ENCODE assay signal across 12 cellular contexts in genomic region chr4:53346920-53347852, GRCh38. TPM values are rescaled to one million over a fixed set of nuclear protein-coding genes. Genes with fewer than 3 reads are reported as not detected.
DNase-seq lines count a peak whose midpoint lies in the region; ATAC-seq and TF ChIP-seq lines count a peak whose summit lies in the region.
"Had no signal": no experiment of that assay in that cellular context is flagged by ENCODE, and none has a peak within 500 bp of the region (broad histone marks: within the 10 kb centered on the region; RNA-seq: fewer than 3 reads in every experiment).

No MANE protein-coding gene starts in this region.

- ATAC-seq in GM19395 (IDR thresholded peaks at IDR 0.05; ENCODE audit: unreplicated experiment), result no peak

- POLR2A ChIA-PET in BJ (lab: Charles Lee), result no interaction called here

- no peaks in the 10 kb centered on the region for H3K36me3 ChIP-seq in BJ (ENCODE audit: control insufficient read depth, insufficient read depth, low read length)

- CTCF ChIA-PET in BJ (lab: Yijun Ruan, JAX), result interaction anchor here (0.7 to 1.8 kb wide), 3 partner anchors 8 to 13 kb away, joined by 3 to 5 read pairs (median 3); no protein-coding TSS in a partner anchor

- H3K4me3 ChIP-seq in BJ (ENCODE audit: low read depth, low read length), result no peak overlapping the region

- H3K27me3 ChIP-seq in BJ (ENCODE audit: control insufficient read depth, insufficient read depth, low read length), result no peaks in the 10 kb centered on the region

- DNase-seq in BJ (ENCODE audit: low read depth) (peak; percentile 34), NCI-H446 treated with DMSO at 0.1 percent for 48 hours (lab: John Stamatoyannopoulos, UW) (peak; percentile 88), dedifferentiated amniotic fluid mesenchymal stem cell (ENCODE audit: extremely low spot score) (peak; percentile 68), medulla oblongata (ENCODE audit: extremely low spot score) (peak; percentile 18), NCI-H2081 treated with DMSO at 0.1 percent for 48 hours (lab: John Stamatoyannopoulos, UW) (no peak), MV-4-11 (lab: John Stamatoyannopoulos, UW) (no peak), SK-N-DZ (ENCODE audit: low spot score) (no peak)
- DNase-seq: activated CD4-positive, alpha-beta memory T cell treated with anti-CD3 and anti-CD28 coated beads, Interleukin-2, amount 10 ng/mL, durations not matched to agents 7 days and 5 days; Caco-2; NCI-H1436; NCI-H82 had no signal

- peak; percentile 9; the same call in 1 of the 2 replicates for TF ChIP-seq CTCF in BJ (IDR thresholded peaks at IDR 0.05; ENCODE audit: insufficient read depth, low read depth, low read length)

RNA-seq across cellular contexts. Expression of gene SCFD2, which starts 18.7 kb away (rescaled TPM):
- polyA plus RNA-seq in BJ (2011; rRNA removed), result 14.8 and 17.4 TPM in 2 replicates
- polyA minus RNA-seq in BJ (2011; rRNA and poly(A)+ RNA removed), result 35.3 and 44.2 TPM in 2 replicates
- 14.7 and 18.0 TPM in 2 replicates for polyA plus RNA-seq in SK-N-DZ (2014; cell fraction: cytosol; rRNA removed)
- polyA plus RNA-seq in SK-N-DZ (2014; cell fraction: nucleus; rRNA removed), result 6.7 and 10.3 TPM in 2 replicates

RNA-seq across cellular contexts. Expression of gene FIP1L1, which starts 30.3 kb away (rescaled TPM):
- polyA plus RNA-seq in BJ (2011; rRNA removed), result 14.2 and 22.6 TPM in 2 replicates
- 26.5 and 31.9 TPM in 2 replicates for polyA minus RNA-seq in BJ (2011; rRNA and poly(A)+ RNA removed)
- 53.5 and 57.5 TPM in 2 replicates for polyA plus RNA-seq in SK-N-DZ (2014; cell fraction: cytosol; rRNA removed)
- 39.8 and 51.5 TPM in 2 replicates for polyA plus RNA-seq in SK-N-DZ (2014; cell fraction: nucleus; rRNA removed)

Comparison
In these comparisons a context has a peak if more than half of its experiments do, and no peak if none do; other contexts are left out.
1. DNase-seq: peak in BJ (single experiment), NCI-H446 treated with DMSO at 0.1 percent for 48 hours (single experiment), dedifferentiated amniotic fluid mesenchymal stem cell (single experiment) and medulla oblongata (single experiment); none in NCI-H2081 treated with DMSO at 0.1 percent for 48 hours (single experiment), MV-4-11 (single experiment) and SK-N-DZ (single experiment).